ENCODE assay signal across 18 cellular contexts in the genomic region with DNA sequence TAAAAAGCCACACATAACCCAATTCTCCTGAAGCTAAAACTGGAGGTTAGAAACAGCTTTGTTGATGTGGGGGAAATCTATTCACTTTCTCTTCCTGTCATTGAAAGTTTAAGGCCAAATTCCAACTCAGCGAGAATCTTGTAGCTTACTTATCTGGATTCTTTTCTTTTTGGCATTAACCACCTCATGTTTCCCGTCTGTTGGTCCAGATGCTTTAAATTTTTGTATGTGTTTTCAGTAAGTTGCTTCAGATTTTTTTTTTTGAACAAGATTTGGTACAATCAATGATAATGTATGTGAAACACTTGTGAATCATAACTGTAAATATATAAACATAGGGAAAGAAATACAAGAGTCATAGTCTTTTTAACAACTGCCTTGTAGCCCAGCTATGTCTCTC. TPM values are rescaled to one million over a fixed set of nuclear protein-coding genes. Genes with fewer than 3 reads are reported as not detected.
DNase-seq lines count a peak whose midpoint lies in the region; ATAC-seq, FAIRE-seq and TF ChIP-seq lines count a peak whose summit lies in the region.
"Had no signal": no experiment of that assay in that cellular context is flagged by ENCODE, and none has a peak within 500 bp of the region (broad histone marks: within the 10 kb centered on the region; RNA-seq: fewer than 3 reads in every experiment).

No MANE protein-coding gene starts in this region.

- CTCF ChIA-PET in endothelial cell of umbilical vein (lab: Charles Lee) = interaction anchor here (0.6 to 2.3 kb wide), 7 partner anchors 8 to 342 kb away, joined by 3 to 15 read pairs (median 3); a partner anchor contains a TSS

- dilution Hi-C loops in endothelial cell of umbilical vein (cut with MboI; ENCODE audit: extremely low pct_ligation_motif_present, low sequenced_read_pairs) = no loop called here

- DNase-seq in D721Med (ENCODE audit: insufficient read length, low spot score) (no peak), SJSA1 (ENCODE audit: low read depth in 1 of 2, low spot score in 2 of 2) (peak in 1 of 2 experiments; percentile 39), endothelial cell of umbilical vein (ENCODE audit: low read depth, low spot score) (peak; percentile 77), non-pigmented ciliary epithelial cell (ENCODE audit: low read depth) (peak; percentile 65), occipital lobe (lab: John Stamatoyannopoulos, UW) (no peak), midbrain (lab: John Stamatoyannopoulos, UW) (no peak)
- DNase-seq: activated CD4-positive, alpha-beta T cell treated with anti-CD3 and anti-CD28 coated beads, Interleukin-2, amount 10 ng/mL, durations not matched to agents 7 days and 5 days; activated naive CD8-positive, alpha-beta T cell treated with anti-CD3 and anti-CD28 coated beads, Interleukin-2, amount 10 ng/mL, durations not matched to agents 7 days and 5 days; activated T-cell treated with anti-CD3 and anti-CD28 coated beads, Interleukin-2, amount 50 U/mL, for 48 hours; DMS153; Kasumi-1; left lung; NCI-H146; NCI-H345 had no signal

- no peak overlapping the region for H3K4me3 ChIP-seq in SJSA1
- H3K4me3 ChIP-seq in endothelial cell of umbilical vein (replicated peaks in 1 of 3; ENCODE audit: insufficient read depth in 1 of 3, low read depth in 1 of 3, low read length in 3 of 3) = no peak overlapping the region
- H3K4me3 ChIP-seq: BLaER1, left lung had no signal

- H3K27ac ChIP-seq in SJSA1 (peak overlapping the region; percentile 44), endothelial cell of umbilical vein (ENCODE audit: insufficient read depth, low read depth, low read length) (peak overlapping the region; percentile 47)
- H3K27ac ChIP-seq: BLaER1, left lung had no signal

- H3K79me2 ChIP-seq in endothelial cell of umbilical vein (ENCODE audit: control insufficient read depth, insufficient read depth, low read length) = no peaks in the 10 kb centered on the region

- peak overlapping the region; percentile 5 for H3K9ac ChIP-seq in endothelial cell of umbilical vein (replicated peaks; ENCODE audit: extremely low read depth, insufficient read depth, low read length)
- H3K9ac ChIP-seq: BLaER1 had no signal

- H3K27me3 ChIP-seq in SJSA1 (replicated peaks) (no peaks in the 10 kb centered on the region), endothelial cell of umbilical vein (ENCODE audit: control insufficient read depth in 2 of 2, insufficient read depth in 2 of 2, low read length in 2 of 2) (no peaks in the 10 kb centered on the region)
- H3K27me3 ChIP-seq: BLaER1, left lung had no signal

- TF ChIP-seq POLR2A in endothelial cell of umbilical vein (IDR thresholded peaks at IDR 0.05; ENCODE audit: low read depth, low read length) = no peak

- H3K36me3 ChIP-seq in SJSA1 = no peaks in the 10 kb centered on the region
- no peaks in the 10 kb centered on the region for H3K36me3 ChIP-seq in endothelial cell of umbilical vein (ENCODE audit: control insufficient read depth in 2 of 2, extremely low read depth in 1 of 2, insufficient read depth in 2 of 2, low read length in 2 of 2)
- H3K36me3 ChIP-seq: BLaER1, left lung had no signal

- no peak for ATAC-seq in HG03378 (IDR thresholded peaks at IDR 0.05; ENCODE audit: unreplicated experiment)
- ATAC-seq in HG03469 (IDR thresholded peaks at IDR 0.05; ENCODE audit: unreplicated experiment) = no peak
- ATAC-seq: left lung had no signal

- FAIRE-seq in D721Med (lab: Jason Lieb, UNC) (peak; percentile 25), endothelial cell of umbilical vein (lab: Jason Lieb, UNC) (peak; percentile 74)
- FAIRE-seq: colon had no signal

- H3K4me2 ChIP-seq in endothelial cell of umbilical vein (ENCODE audit: insufficient read depth, low read length) = peak overlapping the region; percentile 69
- H3K4me2 ChIP-seq: BLaER1 had no signal

- no peaks in the 10 kb centered on the region; the same call in 1 of the 2 replicates for H3K9me3 ChIP-seq in SJSA1 (replicated peaks)
- no peaks in the 10 kb centered on the region for H3K9me3 ChIP-seq in endothelial cell of umbilical vein (replicated peaks; ENCODE audit: control insufficient read depth, insufficient read depth, low read length)
- H3K9me3 ChIP-seq: BLaER1, left lung had no signal

- no peaks in the 10 kb centered on the region for H3K9me1 ChIP-seq in endothelial cell of umbilical vein (replicated peaks; ENCODE audit: control insufficient read depth, extremely low read depth, insufficient read depth, low read length)

- H3K4me1 ChIP-seq in SJSA1 (replicated peaks) = peaks cover 39% of the 10 kb centered on the region
- H3K4me1 ChIP-seq in endothelial cell of umbilical vein (ENCODE audit: control insufficient read depth, extremely low read depth, insufficient read depth, low read length) = peaks cover 40% of the 10 kb centered on the region
- H3K4me1 ChIP-seq: BLaER1 had no signal

- no peaks in the 10 kb centered on the region for H4K20me1 ChIP-seq in endothelial cell of umbilical vein (replicated peaks; ENCODE audit: control insufficient read depth, extremely low read depth, insufficient read depth, low read length)
- H4K20me1 ChIP-seq: BLaER1 had no signal

- H2AFZ ChIP-seq in endothelial cell of umbilical vein (ENCODE audit: low read depth, low read length) = peak overlapping the region; percentile 33

- intact Hi-C loops in endothelial cell of umbilical vein (cut with micrococcal nuclease) = loop anchor here (1.0 to 2.0 kb wide), 2 partner anchors 28 to 34 kb away; no protein-coding TSS in a partner anchor

- no TSS peak for BruUV-seq in endothelial cell of umbilical vein (replicated peaks; lab: Mats Ljungman, UMichigan)

- TF ChIP-seq CTCF in D721Med (IDR thresholded peaks at IDR 0.05; ENCODE audit: insufficient read depth, missing control alignments) = no peak
- TF ChIP-seq CTCF in endothelial cell of umbilical vein (IDR thresholded peaks at IDR 0.05; ENCODE audit: extremely low read depth in 1 of 2, insufficient read depth in 1 of 2, low read depth in 1 of 2, low read length in 2 of 2) = no peak

- POLR2A ChIA-PET in endothelial cell of umbilical vein (lab: Charles Lee) = interaction anchor here (0.6 to 0.9 kb wide), 2 partner anchors 33 to 787 kb away, joined by 3 to 5 read pairs; no protein-coding TSS in a partner anchor

TF ChIP-seq in endothelial cell of umbilical vein, 7 proteins besides CTCF, POLR2A, EP300 and RAD21:
- TF ChIP-seq EZH2 (IDR thresholded peaks at IDR 0.05; ENCODE audit: borderline replicate concordance, low read depth, low read length, severe bottlenecking) (no peak), FOS (IDR thresholded peaks at IDR 0.05; ENCODE audit: borderline replicate concordance, insufficient read depth, low read length) (no peak), GATA2 (IDR thresholded peaks at IDR 0.05; ENCODE audit: insufficient read depth, insufficient read length, low read depth, low read length) (no peak), MYC (IDR thresholded peaks at IDR 0.05; ENCODE audit: low read depth, low read length) (no peak), JUN (IDR thresholded peaks at IDR 0.05; ENCODE audit: borderline replicate concordance, insufficient read depth, insufficient read length, low read depth) (no peak), POLR2AphosphoS5 (IDR thresholded peaks at IDR 0.05; ENCODE audit: insufficient read depth, low read depth, low read length) (no peak)
- TF ChIP-seq, protein P1, sequence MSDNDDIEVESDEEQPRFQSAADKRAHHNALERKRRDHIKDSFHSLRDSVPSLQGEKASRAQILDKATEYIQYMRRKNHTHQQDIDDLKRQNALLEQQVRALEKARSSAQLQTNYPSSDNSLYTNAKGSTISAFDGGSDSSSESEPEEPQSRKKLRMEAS (IDR thresholded peaks at IDR 0.05; ENCODE audit: insufficient read depth, insufficient read length) = no peak

RNA-seq across cellular contexts. Expression of a gene that starts 33.7 kb away (rescaled TPM):
- total RNA-seq in SJSA1 (2014; rRNA removed; shearing (Covaris generic)) = 136 and 138 TPM in 2 replicates
- total RNA-seq in endothelial cell of umbilical vein = 45.6 and 45.7 TPM in 2 replicates
- 22.5 and 22.6 TPM in 2 replicates for polyA plus RNA-seq in endothelial cell of umbilical vein
- 32.6 and 35.9 TPM in 2 replicates for polyA plus RNA-seq in endothelial cell of umbilical vein (2011; cell fraction: cytosol; rRNA removed)
- 69.5 and 74.4 TPM in 2 replicates for polyA plus RNA-seq in endothelial cell of umbilical vein (2011; cell fraction: nucleus; rRNA removed)
- polyA plus RNA-seq in endothelial cell of umbilical vein (2012) = 22.6 and 38.0 TPM in 2 replicates
- 44.9 and 48.0 TPM in 2 replicates for polyA minus RNA-seq in endothelial cell of umbilical vein
- polyA minus RNA-seq in endothelial cell of umbilical vein (2011; cell fraction: cytosol; rRNA and poly(A)+ RNA removed) = 85.3 TPM
- polyA minus RNA-seq in endothelial cell of umbilical vein (2011; cell fraction: nucleus; rRNA and poly(A)+ RNA removed) = 81.3 and 92.2 TPM in 2 replicates
- 24.6 TPM for total RNA-seq in occipital lobe

Comparison
In these comparisons a context has a peak if more than half of its experiments do, and no peak if none do; other contexts are left out.
1. DNase-seq: peak in endothelial cell of umbilical vein (single experiment) and non-pigmented ciliary epithelial cell (single experiment); none in D721Med (single experiment), occipital lobe (single experiment) and midbrain (single experiment).